Comparison of ENCODE assay signal across 24 cellular contexts in the genomic region with DNA sequence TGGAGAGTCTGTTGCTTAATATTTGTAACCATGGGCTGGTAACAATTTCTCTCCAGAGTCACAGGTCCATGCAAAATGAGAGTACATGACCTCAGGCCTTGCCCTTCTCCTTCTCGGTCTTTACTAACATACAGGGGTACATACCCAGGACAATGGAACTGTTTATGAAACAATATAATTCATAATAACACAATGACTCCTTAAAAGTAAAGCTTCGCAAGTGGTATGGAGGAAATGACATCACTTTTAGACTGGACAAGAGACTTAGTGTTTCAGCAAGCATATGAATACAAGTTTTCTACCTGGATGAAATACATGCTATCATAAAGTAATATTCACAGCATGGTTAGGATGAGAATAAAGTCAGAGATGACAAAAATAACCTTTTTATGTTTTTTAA.
"Had no signal": no experiment of that assay in that cellular context is flagged by ENCODE, and none has a peak within 500 bp of the region (broad histone marks: within the 10 kb centered on the region; RNA-seq: fewer than 3 reads in every experiment).

No MANE protein-coding gene starts in this region.

- H3K36me3 ChIP-seq: left lung, spleen, thoracic aorta, upper lobe of left lung had no signal

- H3K9me3 ChIP-seq: thoracic aorta had no signal

- H3K4me3 Mint-ChIP-seq: activated CD4-positive, alpha-beta memory T cell treated with anti-CD3 and anti-CD28 coated beads, Interleukin-2, amount 10 ng/mL, durations not matched to agents 7 days and 5 days; activated CD4-positive, alpha-beta T cell treated with anti-CD3 and anti-CD28 coated beads, Interleukin-2, amount 10 ng/mL, durations not matched to agents 24 days and 14 days; activated naive CD4-positive, alpha-beta T cell treated with anti-CD3 and anti-CD28 coated beads for 36 hours; activated naive CD8-positive, alpha-beta T cell treated with anti-CD3 and anti-CD28 coated beads, Interleukin-2, amount 10 ng/mL, durations not matched to agents 7 days and 5 days; activated T-cell treated with anti-CD3 and anti-CD28 coated beads, Interleukin-2, amount 50 U/mL, for 72 hours; natural killer cell treated with Interleukin-12 subunit alpha and Interleukin-12 subunit beta and Interleukin-15 and Interleukin-18, amount 100 ng/mL, for 72 hours; T-cell; T-helper 2 cell treated with Interferon-gamma antibody and Interleukin-4, amounts not matched to agents 5 μg/mL and 100 μg/mL, for 36 hours had no signal

- H3K27me3 Mint-ChIP-seq: activated CD4-positive, alpha-beta memory T cell treated with anti-CD3 and anti-CD28 coated beads, Interleukin-2, amount 10 ng/mL, durations not matched to agents 7 days and 5 days; activated naive CD8-positive, alpha-beta T cell treated with anti-CD3 and anti-CD28 coated beads, Interleukin-2, amount 10 ng/mL, durations not matched to agents 7 days and 5 days; natural killer cell treated with Interleukin-12 subunit alpha and Interleukin-12 subunit beta and Interleukin-15 and Interleukin-18, amount 100 ng/mL, for 72 hours; progenitor cell of endocrine pancreas; T-cell had no signal

- H3K27ac Mint-ChIP-seq: activated CD4-positive, alpha-beta memory T cell treated with anti-CD3 and anti-CD28 coated beads, Interleukin-2, amount 10 ng/mL, durations not matched to agents 7 days and 5 days; activated CD4-positive, alpha-beta T cell treated with anti-CD3 and anti-CD28 coated beads, Interleukin-2, amount 10 ng/mL, durations not matched to agents 24 days and 14 days; activated naive CD4-positive, alpha-beta T cell treated with anti-CD3 and anti-CD28 coated beads for 36 hours; activated naive CD8-positive, alpha-beta T cell treated with anti-CD3 and anti-CD28 coated beads, Interleukin-2, amount 10 ng/mL, durations not matched to agents 7 days and 5 days; natural killer cell treated with Interleukin-12 subunit alpha and Interleukin-12 subunit beta and Interleukin-15 and Interleukin-18, amount 100 ng/mL, for 72 hours; progenitor cell of endocrine pancreas; T-cell; T-helper 2 cell treated with Interferon-gamma antibody and Interleukin-4, amounts not matched to agents 5 μg/mL and 100 μg/mL, for 36 hours had no signal

- H3K27me3 ChIP-seq: left lung, spleen, upper lobe of left lung had no signal

- H3K9me3 Mint-ChIP-seq: activated CD4-positive, alpha-beta memory T cell treated with anti-CD3 and anti-CD28 coated beads, Interleukin-2, amount 10 ng/mL, durations not matched to agents 7 days and 5 days; activated CD4-positive, alpha-beta T cell treated with anti-CD3 and anti-CD28 coated beads, Interleukin-2, amount 10 ng/mL, durations not matched to agents 24 days and 14 days; activated naive CD4-positive, alpha-beta T cell treated with anti-CD3 and anti-CD28 coated beads for 36 hours; activated naive CD8-positive, alpha-beta T cell treated with anti-CD3 and anti-CD28 coated beads, Interleukin-2, amount 10 ng/mL, durations not matched to agents 7 days and 5 days; activated T-cell treated with anti-CD3 and anti-CD28 coated beads, Interleukin-2, amount 50 U/mL, for 72 hours; natural killer cell treated with Interleukin-12 subunit alpha and Interleukin-12 subunit beta and Interleukin-15 and Interleukin-18, amount 100 ng/mL, for 72 hours; T-cell; T-helper 2 cell treated with Interferon-gamma antibody and Interleukin-4, amounts not matched to agents 5 μg/mL and 100 μg/mL, for 36 hours had no signal

- ATAC-seq: activated CD4-positive, CD25-positive, alpha-beta regulatory T cell treated with anti-CD3 and anti-CD28 coated beads, Interleukin-2, amount 50 U/mL, for 24 hours; activated T-cell treated with anti-CD3 and anti-CD28 coated beads, Interleukin-2, amount 50 U/mL, for 72 hours; esophagus mucosa; left lung; natural killer cell treated with Interleukin-12 subunit alpha and Interleukin-12 subunit beta and Interleukin-15 and Interleukin-18, amount 100 ng/mL, for 72 hours; T-cell had no signal

- H3K36me3 Mint-ChIP-seq: activated naive CD8-positive, alpha-beta T cell treated with anti-CD3 and anti-CD28 coated beads, Interleukin-2, amount 10 ng/mL, durations not matched to agents 7 days and 5 days; natural killer cell treated with Interleukin-12 subunit alpha and Interleukin-12 subunit beta and Interleukin-15 and Interleukin-18, amount 100 ng/mL, for 72 hours; T-cell had no signal

- H3K4me3 ChIP-seq: left lung, spleen, upper lobe of left lung had no signal

- H3K4me1 ChIP-seq: left lung had no signal

- DNase-seq: activated CD4-positive, alpha-beta memory T cell treated with anti-CD3 and anti-CD28 coated beads, Interleukin-2, amount 10 ng/mL, durations not matched to agents 7 days and 5 days; activated CD4-positive, alpha-beta T cell treated with anti-CD3 and anti-CD28 coated beads, Interleukin-2, amount 10 ng/mL, durations not matched to agents 24 days and 14 days; activated effector memory CD4-positive, alpha-beta T cell treated with Interleukin-2 at 50 U/mL for 16 hours; activated naive CD4-positive, alpha-beta T cell treated with anti-CD3 and anti-CD28 coated beads for 36 hours; activated naive CD8-positive, alpha-beta T cell treated with anti-CD3 and anti-CD28 coated beads, Interleukin-2, amount 10 ng/mL, durations not matched to agents 7 days and 5 days; activated T-cell treated with anti-CD3 and anti-CD28 coated beads, Interleukin-2, amount 50 U/mL, for 72 hours; amniotic stem cell; cortex of kidney; foreskin melanocyte; left lung; occipital lobe; retina; spleen; stimulated activated CD4-positive, alpha-beta T cell treated with anti-CD3 and anti-CD28 coated beads, Interleukin-4, amount 100 ng/mL, for 1 hour; stimulated activated naive CD4-positive, alpha-beta T cell; T-cell; upper lobe of left lung had no signal

- H3K27ac ChIP-seq: left lung, thoracic aorta, VCaP had no signal

- H3K4me1 Mint-ChIP-seq: activated CD4-positive, alpha-beta memory T cell treated with anti-CD3 and anti-CD28 coated beads, Interleukin-2, amount 10 ng/mL, durations not matched to agents 7 days and 5 days; activated CD4-positive, alpha-beta T cell treated with anti-CD3 and anti-CD28 coated beads, Interleukin-2, amount 10 ng/mL, durations not matched to agents 24 days and 14 days; activated naive CD8-positive, alpha-beta T cell treated with anti-CD3 and anti-CD28 coated beads, Interleukin-2, amount 10 ng/mL, durations not matched to agents 7 days and 5 days had no signal
